ENCODE assay signal across 8 cellular contexts in the genomic region with DNA sequence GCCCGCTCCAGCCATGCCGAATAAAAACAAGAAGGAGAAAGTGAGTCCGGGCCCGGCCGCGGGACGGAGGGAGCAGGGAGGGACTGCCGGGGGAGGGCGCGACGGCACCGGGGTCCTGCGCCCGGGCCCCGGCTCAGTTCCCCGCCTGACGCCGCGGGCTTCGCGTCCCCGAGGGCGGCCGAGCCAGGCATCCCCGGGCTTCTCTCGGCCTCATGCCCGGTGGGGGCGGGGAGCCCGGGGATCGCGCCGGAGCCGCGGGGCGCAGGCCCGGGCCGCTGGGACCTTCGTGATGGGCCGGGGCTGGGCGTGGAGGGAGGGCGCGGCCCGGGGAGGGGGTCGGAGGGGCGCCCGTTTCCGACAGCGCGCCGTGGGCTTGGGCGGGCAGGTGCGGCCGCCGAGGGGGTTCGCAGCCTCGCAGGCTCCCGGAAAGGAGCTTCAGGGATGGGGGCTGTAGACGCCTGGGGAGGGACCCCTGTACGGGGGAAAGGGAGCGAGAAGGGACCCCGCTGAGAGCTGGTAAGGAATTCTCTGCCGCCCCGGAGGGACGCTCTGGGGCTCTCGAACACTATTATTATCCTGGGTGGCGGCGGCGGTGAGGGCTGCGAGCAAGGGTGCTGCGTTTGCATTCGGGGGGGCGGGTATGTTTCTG. TPM values are rescaled to one million over a fixed set of nuclear protein-coding genes. Genes with fewer than 3 reads are reported as not detected.
DNase-seq lines count a peak whose midpoint lies in the region; ATAC-seq, FAIRE-seq and TF ChIP-seq lines count a peak whose summit lies in the region.

No MANE protein-coding gene starts in this region.

- H4K20me1 ChIP-seq in GM23248 (ENCODE audit: insufficient read depth) (no peaks in the 10 kb centered on the region), MM.1S (ENCODE audit: insufficient read depth, low read length) (no peaks in the 10 kb centered on the region)

- TF ChIP-seq CTCF in MM.1S (IDR thresholded peaks at IDR 0.05; ENCODE audit: low read length) = no peak
- TF ChIP-seq CTCF in osteocyte (IDR thresholded peaks at IDR 0.05) = no peak
- no peak for TF ChIP-seq CTCF in D721Med (IDR thresholded peaks at IDR 0.05; ENCODE audit: insufficient read depth, missing control alignments)

- H3K4me1 Mint-ChIP-seq in osteocyte (ENCODE audit: unreplicated experiment) = peaks cover 15% of the 10 kb centered on the region

- H3K9me3 Mint-ChIP-seq in osteocyte (ENCODE audit: unreplicated experiment) = no peaks in the 10 kb centered on the region

- H3K27ac ChIP-seq in GM23248 = no peak overlapping the region
- H3K27ac ChIP-seq in MM.1S (ENCODE audit: low read length) = no peak overlapping the region

- peak; percentile 76 for DNase-seq in GM03348 (ENCODE audit: low spot score)
- DNase-seq in GM23248 = peak; percentile 68
- peak; percentile 8 for DNase-seq in MM.1S
- peak; percentile 19 for DNase-seq in activated T-helper 1 cell treated with Interleukin-2 at 50 U/mL for 16 hours (ENCODE audit: low read depth)
- peak; percentile 50 for DNase-seq in germinal center (ENCODE audit: low spot score)
- DNase-seq in osteocyte (ENCODE audit: extremely low spot score, unreplicated experiment) = no peak
- DNase-seq in D721Med (ENCODE audit: insufficient read length, low spot score) = no peak

- in situ Hi-C loops in GM23248 (cut with MboI) = no loop called here

- H3K4me2 ChIP-seq in GM23248 (ENCODE audit: unreplicated experiment) = peak overlapping the region; percentile 84
- H3K4me2 ChIP-seq in MM.1S (ENCODE audit: low read depth, low read length) = peak overlapping the region; percentile 34; the same call in 1 of the 2 replicates

- H3K79me2 ChIP-seq in GM23248 (ENCODE audit: insufficient read depth) (peaks cover 11% of the 10 kb centered on the region; the same call in 1 of the 2 replicates), MM.1S (ENCODE audit: low read length) (no peaks in the 10 kb centered on the region)

- H3K4me3 Mint-ChIP-seq in osteocyte (ENCODE audit: unreplicated experiment) = peak overlapping the region; percentile 82

- no peak for FAIRE-seq in D721Med (lab: Jason Lieb, UNC)

- no peaks in the 10 kb centered on the region for H3K9me2 ChIP-seq in GM23248 (ENCODE audit: insufficient read depth)
- no peaks in the 10 kb centered on the region for H3K9me2 ChIP-seq in MM.1S (replicated peaks; ENCODE audit: insufficient read depth, low read length)

- peaks cover 8% of the 10 kb centered on the region; the same call in 1 of the 2 replicates for H3K4me1 ChIP-seq in GM23248 (ENCODE audit: insufficient read depth)
- H3K4me1 ChIP-seq in MM.1S (ENCODE audit: low read length) = peaks cover 3% of the 10 kb centered on the region; the same call in 1 of the 2 replicates

- H3K4me3 ChIP-seq in GM23248 (peak overlapping the region; percentile 98), MM.1S (ENCODE audit: low read length) (peak overlapping the region; percentile 61)

- WGBS in GM23248 (ENCODE audit: low coverage in 1 of 2, low lambda C conversion rate in 2 of 2, missing lambda C conversion rate in 2 of 2), 2 experiments = 1 to 3% methylated on average over 10 to 47 of the region's 72 CpGs

- ATAC-seq in GM18870 (IDR thresholded peaks at IDR 0.05; ENCODE audit: unreplicated experiment) = no peak

- H3K27ac Mint-ChIP-seq in osteocyte (ENCODE audit: unreplicated experiment) = no peak overlapping the region

- H3K9ac ChIP-seq in GM23248 (peak overlapping the region; percentile 82), MM.1S (ENCODE audit: low read length) (peak overlapping the region; percentile 42; the same call in 1 of the 2 replicates)

- H3K36me3 Mint-ChIP-seq in osteocyte (ENCODE audit: unreplicated experiment) = peaks cover 26% of the 10 kb centered on the region

- H2AFZ ChIP-seq in GM23248 (peak overlapping the region; percentile 91), MM.1S (ENCODE audit: low read length) (no peak overlapping the region)

- 0 out of 2 replicates have a peak, but pooled peaks cover 4% of the 10 kb centered on the region for H3K27me3 ChIP-seq in GM23248 (replicated peaks; ENCODE audit: insufficient read depth)
- H3K27me3 ChIP-seq in MM.1S (replicated peaks; ENCODE audit: insufficient read depth, low read length) = no peaks in the 10 kb centered on the region

- peaks cover 19% of the 10 kb centered on the region for H3K27me3 Mint-ChIP-seq in osteocyte (ENCODE audit: unreplicated experiment)

- no peaks in the 10 kb centered on the region for H3F3A ChIP-seq in GM23248 (ENCODE audit: insufficient read depth)
- no peaks in the 10 kb centered on the region for H3F3A ChIP-seq in MM.1S (ENCODE audit: insufficient read depth, low read length)

- no peaks in the 10 kb centered on the region for H3K36me3 ChIP-seq in GM23248 (ENCODE audit: low read depth)
- H3K36me3 ChIP-seq in MM.1S (replicated peaks; ENCODE audit: insufficient read depth, low read length) = no peaks in the 10 kb centered on the region

- H3K9me3 ChIP-seq in GM23248 (ENCODE audit: low read depth) (no peaks in the 10 kb centered on the region), MM.1S (replicated peaks; ENCODE audit: insufficient read depth, low read length) (no peaks in the 10 kb centered on the region)

RNA-seq across cellular contexts. Expression of gene PPP2R5C, which starts 0.5 kb away (rescaled TPM):
- total RNA-seq in GM23248 (2014; rRNA removed; shearing (Covaris generic)) = 77.1 and 77.9 TPM in 2 replicates
- 74.4 and 76.3 TPM in 2 replicates for polyA plus RNA-seq in GM23248 (2016; fragmentation: Nextera tagmentation; extraction: Ambion mirVana)
- 115 and 116 TPM in 2 replicates for total RNA-seq in osteocyte

Comparison
In these comparisons a context has a peak if more than half of its experiments do, and no peak if none do; other contexts are left out.
1. DNase-seq: peak in GM03348 (single experiment), GM23248 (single experiment), MM.1S (single experiment), activated T-helper 1 cell treated with Interleukin-2 at 50 U/mL for 16 hours (single experiment) and germinal center (single experiment); none in osteocyte (single experiment) and D721Med (single experiment).